1 cellular context compared by ENCODE assay signal in the genomic region with DNA sequence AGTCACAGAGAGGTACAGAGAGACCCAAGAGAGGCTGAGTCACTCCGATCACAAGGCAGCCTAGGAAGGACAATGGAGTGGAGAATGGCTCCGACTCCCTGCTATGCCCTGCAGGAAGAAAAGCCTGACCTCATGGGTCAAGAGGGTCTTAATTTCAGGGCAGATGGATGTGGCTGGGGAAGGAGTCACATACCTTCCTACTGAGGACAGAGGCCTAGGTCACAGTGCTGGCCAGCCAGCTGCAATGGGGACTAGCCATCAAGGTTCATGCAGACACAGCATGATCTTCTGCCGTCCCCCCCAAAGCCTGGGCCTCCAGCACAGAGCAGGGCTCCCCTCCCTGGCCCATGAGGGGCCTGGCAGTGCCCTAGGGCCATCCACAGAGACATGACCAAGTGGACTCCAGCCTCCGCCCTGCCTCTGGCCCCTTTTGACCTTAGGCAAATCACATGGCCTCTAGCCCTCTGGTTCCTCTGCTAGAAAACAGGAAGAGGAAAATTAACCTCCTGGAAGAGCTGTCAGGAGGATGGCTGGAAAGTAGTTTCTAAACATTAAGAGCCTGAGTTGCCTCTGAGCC.
TF ChIP-seq lines count a peak whose summit lies in the region.

No MANE protein-coding gene starts in this region.

TF ChIP-seq in HepG2, 621 proteins besides CTCF, POLR2A, EP300 and RAD21 (continued from another document and continues in another):
- TF ChIP-seq, protein P1, sequence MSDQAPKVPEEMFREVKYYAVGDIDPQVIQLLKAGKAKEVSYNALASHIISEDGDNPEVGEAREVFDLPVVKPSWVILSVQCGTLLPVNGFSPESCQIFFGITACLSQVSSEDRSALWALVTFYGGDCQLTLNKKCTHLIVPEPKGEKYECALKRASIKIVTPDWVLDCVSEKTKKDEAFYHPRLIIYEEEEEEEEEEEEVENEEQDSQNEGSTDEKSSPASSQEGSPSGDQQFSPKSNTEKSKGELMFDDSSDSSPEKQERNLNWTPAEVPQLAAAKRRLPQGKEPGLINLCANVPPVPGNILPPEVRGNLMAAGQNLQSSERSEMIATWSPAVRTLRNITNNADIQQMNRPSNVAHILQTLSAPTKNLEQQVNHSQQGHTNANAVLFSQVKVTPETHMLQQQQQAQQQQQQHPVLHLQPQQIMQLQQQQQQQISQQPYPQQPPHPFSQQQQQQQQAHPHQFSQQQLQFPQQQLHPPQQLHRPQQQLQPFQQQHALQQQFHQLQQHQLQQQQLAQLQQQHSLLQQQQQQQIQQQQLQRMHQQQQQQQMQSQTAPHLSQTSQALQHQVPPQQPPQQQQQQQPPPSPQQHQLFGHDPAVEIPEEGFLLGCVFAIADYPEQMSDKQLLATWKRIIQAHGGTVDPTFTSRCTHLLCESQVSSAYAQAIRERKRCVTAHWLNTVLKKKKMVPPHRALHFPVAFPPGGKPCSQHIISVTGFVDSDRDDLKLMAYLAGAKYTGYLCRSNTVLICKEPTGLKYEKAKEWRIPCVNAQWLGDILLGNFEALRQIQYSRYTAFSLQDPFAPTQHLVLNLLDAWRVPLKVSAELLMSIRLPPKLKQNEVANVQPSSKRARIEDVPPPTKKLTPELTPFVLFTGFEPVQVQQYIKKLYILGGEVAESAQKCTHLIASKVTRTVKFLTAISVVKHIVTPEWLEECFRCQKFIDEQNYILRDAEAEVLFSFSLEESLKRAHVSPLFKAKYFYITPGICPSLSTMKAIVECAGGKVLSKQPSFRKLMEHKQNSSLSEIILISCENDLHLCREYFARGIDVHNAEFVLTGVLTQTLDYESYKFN (CRISPR knock-in tag; conservative IDR thresholded peaks at IDR 0.05) = peak; percentile 68; the same call in 1 of the 2 replicates
- TF ChIP-seq RARA (CRISPR knock-in tag; IDR thresholded peaks at IDR 0.05) (peak; percentile 77), KLF9 (CRISPR knock-in tag; IDR thresholded peaks at IDR 0.05; ENCODE audit: low read depth) (no peak), NFE2L1 (CRISPR knock-in tag; IDR thresholded peaks at IDR 0.05; ENCODE audit: borderline replicate concordance) (no peak), ZNF720 (CRISPR knock-in tag; IDR thresholded peaks at IDR 0.05) (no peak), KMT2A (CRISPR knock-in tag; IDR thresholded peaks at IDR 0.05) (peak; percentile 17; the same call in 1 of the 2 replicates), ZNF644 (CRISPR knock-in tag; IDR thresholded peaks at IDR 0.05; ENCODE audit: low read depth) (peak; percentile 30; the same call in 1 of the 2 replicates), MYNN (CRISPR knock-in tag; IDR thresholded peaks at IDR 0.05; ENCODE audit: low read depth) (no peak), ZFP90 (CRISPR knock-in tag; IDR thresholded peaks at IDR 0.05; ENCODE audit: borderline replicate concordance) (0 out of 2 replicates have a peak, but pooled peaks have one; percentile 53), KDM5B (CRISPR knock-in tag; IDR thresholded peaks at IDR 0.05; ENCODE audit: borderline replicate concordance) (no peak), ZSCAN20 (CRISPR knock-in tag; IDR thresholded peaks at IDR 0.05; ENCODE audit: borderline replicate concordance) (no peak), FOXA1 (IDR thresholded peaks at IDR 0.05) (no peak), FOXA1 (CRISPR knock-in tag; IDR thresholded peaks at IDR 0.05) (no peak), SOX6 (IDR thresholded peaks at IDR 0.05) (no peak), SOX6 (CRISPR knock-in tag; IDR thresholded peaks at IDR 0.05) (0 out of 2 replicates have a peak, but pooled peaks have one; percentile 9), CENPX (CRISPR knock-in tag; IDR thresholded peaks at IDR 0.05) (no peak), BORCS8-MEF2B (CRISPR knock-in tag; IDR thresholded peaks at IDR 0.05) (no peak), ISL2 (CRISPR knock-in tag; IDR thresholded peaks at IDR 0.05) (0 out of 2 replicates have a peak, but pooled peaks have one; percentile 19), ZMYM3 (CRISPR knock-in tag; IDR thresholded peaks at IDR 0.05) (peak; percentile 57; the same call in 1 of the 2 replicates), ZC3H13 (CRISPR knock-in tag; IDR thresholded peaks at IDR 0.05) (no peak), ATF7-NPFF (CRISPR knock-in tag; IDR thresholded peaks at IDR 0.05; ENCODE audit: low read depth) (peak; percentile 37; the same call in 1 of the 2 replicates), ZSCAN21 (CRISPR knock-in tag; IDR thresholded peaks at IDR 0.05; ENCODE audit: borderline replicate concordance) (no peak), LCORL (IDR thresholded peaks at IDR 0.05) (no peak), LCORL (CRISPR knock-in tag; IDR thresholded peaks at IDR 0.05) (peak; percentile 49; the same call in 1 of the 2 replicates), KLF11 (CRISPR knock-in tag; IDR thresholded peaks at IDR 0.05) (no peak), ZNF776 (CRISPR knock-in tag; IDR thresholded peaks at IDR 0.05) (no peak), MEIS2 (CRISPR knock-in tag; IDR thresholded peaks at IDR 0.05) (peak; percentile 66; the same call in 1 of the 2 replicates)
- TF ChIP-seq, protein P2, sequence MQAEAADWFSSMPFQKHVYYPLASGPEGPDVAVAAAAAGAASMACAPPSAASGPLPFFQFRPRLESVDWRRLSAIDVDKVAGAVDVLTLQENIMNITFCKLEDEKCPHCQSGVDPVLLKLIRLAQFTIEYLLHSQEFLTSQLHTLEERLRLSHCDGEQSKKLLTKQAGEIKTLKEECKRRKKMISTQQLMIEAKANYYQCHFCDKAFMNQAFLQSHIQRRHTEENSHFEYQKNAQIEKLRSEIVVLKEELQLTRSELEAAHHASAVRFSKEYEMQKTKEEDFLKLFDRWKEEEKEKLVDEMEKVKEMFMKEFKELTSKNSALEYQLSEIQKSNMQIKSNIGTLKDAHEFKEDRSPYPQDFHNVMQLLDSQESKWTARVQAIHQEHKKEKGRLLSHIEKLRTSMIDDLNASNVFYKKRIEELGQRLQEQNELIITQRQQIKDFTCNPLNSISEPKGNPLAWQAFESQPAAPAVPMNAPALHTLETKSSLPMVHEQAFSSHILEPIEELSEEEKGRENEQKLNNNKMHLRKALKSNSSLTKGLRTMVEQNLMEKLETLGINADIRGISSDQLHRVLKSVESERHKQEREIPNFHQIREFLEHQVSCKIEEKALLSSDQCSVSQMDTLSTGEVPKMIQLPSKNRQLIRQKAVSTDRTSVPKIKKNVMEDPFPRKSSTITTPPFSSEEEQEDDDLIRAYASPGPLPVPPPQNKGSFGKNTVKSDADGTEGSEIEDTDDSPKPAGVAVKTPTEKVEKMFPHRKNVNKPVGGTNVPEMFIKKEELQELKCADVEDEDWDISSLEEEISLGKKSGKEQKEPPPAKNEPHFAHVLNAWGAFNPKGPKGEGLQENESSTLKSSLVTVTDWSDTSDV (CRISPR knock-in tag; IDR thresholded peaks at IDR 0.05) = no peak
- TF ChIP-seq, protein P3, sequence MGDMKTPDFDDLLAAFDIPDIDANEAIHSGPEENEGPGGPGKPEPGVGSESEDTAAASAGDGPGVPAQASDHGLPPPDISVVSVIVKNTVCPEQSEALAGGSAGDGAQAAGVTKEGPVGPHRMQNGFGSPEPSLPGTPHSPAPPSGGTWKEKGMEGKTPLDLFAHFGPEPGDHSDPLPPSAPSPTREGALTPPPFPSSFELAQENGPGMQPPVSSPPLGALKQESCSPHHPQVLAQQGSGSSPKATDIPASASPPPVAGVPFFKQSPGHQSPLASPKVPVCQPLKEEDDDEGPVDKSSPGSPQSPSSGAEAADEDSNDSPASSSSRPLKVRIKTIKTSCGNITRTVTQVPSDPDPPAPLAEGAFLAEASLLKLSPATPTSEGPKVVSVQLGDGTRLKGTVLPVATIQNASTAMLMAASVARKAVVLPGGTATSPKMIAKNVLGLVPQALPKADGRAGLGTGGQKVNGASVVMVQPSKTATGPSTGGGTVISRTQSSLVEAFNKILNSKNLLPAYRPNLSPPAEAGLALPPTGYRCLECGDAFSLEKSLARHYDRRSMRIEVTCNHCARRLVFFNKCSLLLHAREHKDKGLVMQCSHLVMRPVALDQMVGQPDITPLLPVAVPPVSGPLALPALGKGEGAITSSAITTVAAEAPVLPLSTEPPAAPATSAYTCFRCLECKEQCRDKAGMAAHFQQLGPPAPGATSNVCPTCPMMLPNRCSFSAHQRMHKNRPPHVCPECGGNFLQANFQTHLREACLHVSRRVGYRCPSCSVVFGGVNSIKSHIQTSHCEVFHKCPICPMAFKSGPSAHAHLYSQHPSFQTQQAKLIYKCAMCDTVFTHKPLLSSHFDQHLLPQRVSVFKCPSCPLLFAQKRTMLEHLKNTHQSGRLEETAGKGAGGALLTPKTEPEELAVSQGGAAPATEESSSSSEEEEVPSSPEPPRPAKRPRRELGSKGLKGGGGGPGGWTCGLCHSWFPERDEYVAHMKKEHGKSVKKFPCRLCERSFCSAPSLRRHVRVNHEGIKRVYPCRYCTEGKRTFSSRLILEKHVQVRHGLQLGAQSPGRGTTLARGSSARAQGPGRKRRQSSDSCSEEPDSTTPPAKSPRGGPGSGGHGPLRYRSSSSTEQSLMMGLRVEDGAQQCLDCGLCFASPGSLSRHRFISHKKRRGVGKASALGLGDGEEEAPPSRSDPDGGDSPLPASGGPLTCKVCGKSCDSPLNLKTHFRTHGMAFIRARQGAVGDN (CRISPR knock-in tag; IDR thresholded peaks at IDR 0.05) = peak; percentile 95
- TF ChIP-seq, protein P4, sequence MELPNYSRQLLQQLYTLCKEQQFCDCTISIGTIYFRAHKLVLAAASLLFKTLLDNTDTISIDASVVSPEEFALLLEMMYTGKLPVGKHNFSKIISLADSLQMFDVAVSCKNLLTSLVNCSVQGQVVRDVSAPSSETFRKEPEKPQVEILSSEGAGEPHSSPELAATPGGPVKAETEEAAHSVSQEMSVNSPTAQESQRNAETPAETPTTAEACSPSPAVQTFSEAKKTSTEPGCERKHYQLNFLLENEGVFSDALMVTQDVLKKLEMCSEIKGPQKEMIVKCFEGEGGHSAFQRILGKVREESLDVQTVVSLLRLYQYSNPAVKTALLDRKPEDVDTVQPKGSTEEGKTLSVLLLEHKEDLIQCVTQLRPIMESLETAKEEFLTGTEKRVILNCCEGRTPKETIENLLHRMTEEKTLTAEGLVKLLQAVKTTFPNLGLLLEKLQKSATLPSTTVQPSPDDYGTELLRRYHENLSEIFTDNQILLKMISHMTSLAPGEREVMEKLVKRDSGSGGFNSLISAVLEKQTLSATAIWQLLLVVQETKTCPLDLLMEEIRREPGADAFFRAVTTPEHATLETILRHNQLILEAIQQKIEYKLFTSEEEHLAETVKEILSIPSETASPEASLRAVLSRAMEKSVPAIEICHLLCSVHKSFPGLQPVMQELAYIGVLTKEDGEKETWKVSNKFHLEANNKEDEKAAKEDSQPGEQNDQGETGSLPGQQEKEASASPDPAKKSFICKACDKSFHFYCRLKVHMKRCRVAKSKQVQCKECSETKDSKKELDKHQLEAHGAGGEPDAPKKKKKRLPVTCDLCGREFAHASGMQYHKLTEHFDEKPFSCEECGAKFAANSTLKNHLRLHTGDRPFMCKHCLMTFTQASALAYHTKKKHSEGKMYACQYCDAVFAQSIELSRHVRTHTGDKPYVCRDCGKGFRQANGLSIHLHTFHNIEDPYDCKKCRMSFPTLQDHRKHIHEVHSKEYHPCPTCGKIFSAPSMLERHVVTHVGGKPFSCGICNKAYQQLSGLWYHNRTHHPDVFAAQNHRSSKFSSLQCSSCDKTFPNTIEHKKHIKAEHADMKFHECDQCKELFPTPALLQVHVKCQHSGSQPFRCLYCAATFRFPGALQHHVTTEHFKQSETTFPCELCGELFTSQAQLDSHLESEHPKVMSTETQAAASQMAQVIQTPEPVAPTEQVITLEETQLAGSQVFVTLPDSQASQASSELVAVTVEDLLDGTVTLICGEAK (IDR thresholded peaks at IDR 0.05) = no peak
- TF ChIP-seq, protein P4 (CRISPR knock-in tag; IDR thresholded peaks at IDR 0.05) = no peak
- TF ChIP-seq, protein P5, sequence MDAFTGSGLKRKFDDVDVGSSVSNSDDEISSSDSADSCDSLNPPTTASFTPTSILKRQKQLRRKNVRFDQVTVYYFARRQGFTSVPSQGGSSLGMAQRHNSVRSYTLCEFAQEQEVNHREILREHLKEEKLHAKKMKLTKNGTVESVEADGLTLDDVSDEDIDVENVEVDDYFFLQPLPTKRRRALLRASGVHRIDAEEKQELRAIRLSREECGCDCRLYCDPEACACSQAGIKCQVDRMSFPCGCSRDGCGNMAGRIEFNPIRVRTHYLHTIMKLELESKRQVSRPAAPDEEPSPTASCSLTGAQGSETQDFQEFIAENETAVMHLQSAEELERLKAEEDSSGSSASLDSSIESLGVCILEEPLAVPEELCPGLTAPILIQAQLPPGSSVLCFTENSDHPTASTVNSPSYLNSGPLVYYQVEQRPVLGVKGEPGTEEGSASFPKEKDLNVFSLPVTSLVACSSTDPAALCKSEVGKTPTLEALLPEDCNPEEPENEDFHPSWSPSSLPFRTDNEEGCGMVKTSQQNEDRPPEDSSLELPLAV (CRISPR knock-in tag; conservative IDR thresholded peaks at IDR 0.05; ENCODE audit: low read depth) = no peak
